In genomic region chr22:38953577-38954413, GRCh38 we compare ENCODE assay signal across 8 cellular contexts. TPM values are rescaled to one million over a fixed set of nuclear protein-coding genes. Genes with fewer than 3 reads are reported as not detected.
A peak's percentile ranks its signal among the peaks of the same experiment; 100 is the strongest.
DNase-seq lines count a peak whose midpoint lies in the region; ATAC-seq and TF ChIP-seq lines count a peak whose summit lies in the region.

No MANE protein-coding gene starts in this region.

- TF ChIP-seq CTCF in SK-N-SH (IDR thresholded peaks at IDR 0.05): no peak

- H2AFZ ChIP-seq in SK-N-SH (ENCODE audit: low read depth): no peak overlapping the region

- H3K9me3 ChIP-seq in SK-N-SH: no peaks in the 10 kb centered on the region

- H3K9ac ChIP-seq in SK-N-SH: no peak overlapping the region

- H3F3A ChIP-seq in SK-N-SH (replicated peaks; ENCODE audit: insufficient read depth): no peaks in the 10 kb centered on the region

- in situ Hi-C loops in KBM-7 (cut with MboI; ENCODE audit: low pct_unique_long_range_greater_than_20kb, low sequenced_read_pairs): no loop called here

- H3K4me3 Mint-ChIP-seq in natural killer cell treated with Interleukin-12 subunit alpha and Interleukin-12 subunit beta and Interleukin-15 and Interleukin-18, amount 100 ng/mL, for 72 hours: peak overlapping the region; percentile 67

- H3K36me3 Mint-ChIP-seq in natural killer cell treated with Interleukin-12 subunit alpha and Interleukin-12 subunit beta and Interleukin-15 and Interleukin-18, amount 100 ng/mL, for 72 hours: no peaks in the 10 kb centered on the region

- 42% methylated on average over 6 of the region's 15 CpGs for WGBS in SK-N-SH (ENCODE audit: low lambda C conversion rate)

- POLR2A ChIA-PET in SK-N-SH (lab: Yijun Ruan, JAX): no interaction called here

- H3K27me3 Mint-ChIP-seq in natural killer cell treated with Interleukin-12 subunit alpha and Interleukin-12 subunit beta and Interleukin-15 and Interleukin-18, amount 100 ng/mL, for 72 hours: peaks cover 9 to 10% of the 10 kb centered on the region in 2 donors

- H3K9me2 ChIP-seq in SK-N-SH: no peaks in the 10 kb centered on the region

- H3K9me3 Mint-ChIP-seq in natural killer cell treated with Interleukin-12 subunit alpha and Interleukin-12 subunit beta and Interleukin-15 and Interleukin-18, amount 100 ng/mL, for 72 hours: no peaks in the 10 kb centered on the region

- H4K20me1 ChIP-seq in SK-N-SH (ENCODE audit: insufficient read depth): no peaks in the 10 kb centered on the region

- H3K36me3 ChIP-seq in SK-N-SH (replicated peaks in 1 of 2; ENCODE audit: control insufficient read depth in 1 of 2, insufficient read depth in 2 of 2, low read length in 1 of 2): no peaks in the 10 kb centered on the region

- TF ChIP-seq EP300 in SK-N-SH (IDR thresholded peaks at IDR 0.05; ENCODE audit: borderline replicate concordance in 1 of 2, low read depth in 1 of 2, low read length in 1 of 2): no peak

- H3K27ac Mint-ChIP-seq in natural killer cell treated with Interleukin-12 subunit alpha and Interleukin-12 subunit beta and Interleukin-15 and Interleukin-18, amount 100 ng/mL, for 72 hours: peak overlapping the region; percentile 72 to 89

- no peak for TF ChIP-seq RAD21 in SK-N-SH (IDR thresholded peaks at IDR 0.05; ENCODE audit: low read length)

- H3K4me1 Mint-ChIP-seq in natural killer cell treated with Interleukin-12 subunit alpha and Interleukin-12 subunit beta and Interleukin-15 and Interleukin-18, amount 100 ng/mL, for 72 hours (ENCODE audit: low read depth in 2 of 2): peaks cover 27 to 62% of the 10 kb centered on the region in 2 donors

- H3K27me3 ChIP-seq in SK-N-SH (ENCODE audit: insufficient read depth): no peaks in the 10 kb centered on the region

- peak; percentile 81 for DNase-seq in activated naive CD4-positive, alpha-beta T cell treated with Interleukin-2 at 50 U/mL for 16 hours
- DNase-seq in activated naive CD4-positive, alpha-beta T cell (lab: John Stamatoyannopoulos, UW): no peak
- DNase-seq in activated CD8-positive, alpha-beta memory T cell treated with anti-CD3 and anti-CD28 coated beads, Interleukin-2, amount 50 U/mL, for 48 hours: peak; percentile 77
- peak; percentile 86 for DNase-seq in natural killer cell treated with Interleukin-12 subunit alpha and Interleukin-12 subunit beta and Interleukin-15 and Interleukin-18, amount 100 ng/mL, for 72 hours (ENCODE audit: low spot score)
- DNase-seq in SK-N-SH: no peak
- DNase-seq in KBM-7: no peak

- no peak overlapping the region for H3K4me2 ChIP-seq in SK-N-SH

- ATAC-seq in HG03521 (IDR thresholded peaks at IDR 0.05; ENCODE audit: unreplicated experiment) (peak; percentile 68), GM19397 (IDR thresholded peaks at IDR 0.05; ENCODE audit: unreplicated experiment) (no peak)
- peak; percentile 94 to 95 for ATAC-seq in natural killer cell treated with Interleukin-12 subunit alpha and Interleukin-12 subunit beta and Interleukin-15 and Interleukin-18, amount 100 ng/mL, for 72 hours

- no peaks in the 10 kb centered on the region for H3K79me2 ChIP-seq in SK-N-SH (ENCODE audit: insufficient read depth)

- H3K27ac ChIP-seq in SK-N-SH (ENCODE audit: low read depth in 2 of 2, low read length in 1 of 2): no peak overlapping the region

- H3K4me1 ChIP-seq in SK-N-SH (ENCODE audit: control insufficient read depth in 1 of 2, insufficient read depth in 2 of 2, low read depth in 1 of 2, low read length in 1 of 2): no peaks in the 10 kb centered on the region

- H3K4me3 ChIP-seq in SK-N-SH (ENCODE audit: low read depth in 2 of 2, low read length in 1 of 2): no peak overlapping the region

- CTCF ChIA-PET in SK-N-SH (lab: Yijun Ruan, JAX): interaction anchor here (1.0 kb wide), 1 partner anchor 52 kb away, joined by 3 read pairs; no protein-coding TSS in a partner anchor

TF ChIP-seq in SK-N-SH, 30 proteins besides CTCF, POLR2A, EP300 and RAD21:
- TF ChIP-seq FOXM1 (IDR thresholded peaks at IDR 0.05; ENCODE audit: low read depth): no peak
- TF ChIP-seq GATA2 (CRISPR knock-in tag; IDR thresholded peaks at IDR 0.05): no peak
- TF ChIP-seq USF2 (IDR thresholded peaks at IDR 0.05; ENCODE audit: borderline replicate concordance, low read depth, low read length): no peak
- no peak for TF ChIP-seq GABPA (IDR thresholded peaks at IDR 0.05; ENCODE audit: low read depth)
- no peak for TF ChIP-seq TCF12 (IDR thresholded peaks at IDR 0.05)
- TF ChIP-seq NRF1 (IDR thresholded peaks at IDR 0.05; ENCODE audit: low read depth, low read length): no peak
- no peak for TF ChIP-seq FOSL2 (IDR thresholded peaks at IDR 0.05; ENCODE audit: borderline replicate concordance, low read depth)
- TF ChIP-seq ZBTB33 (IDR thresholded peaks at IDR 0.05; ENCODE audit: borderline replicate concordance, low read depth): no peak
TF ChIP-seq in SK-N-SH: peak in this region for 0.

RNA-seq across cellular contexts. Expression of gene APOBEC3A, which starts 3.6 kb away (rescaled TPM):
- total RNA-seq in natural killer cell treated with Interleukin-12 subunit alpha and Interleukin-12 subunit beta and Interleukin-15 and Interleukin-18, amount 100 ng/mL, for 72 hours: 1 to 10 TPM in 1 of 2 donors, not detected in 1; 3.3 TPM
- not detected in 2 replicates for polyA plus RNA-seq in SK-N-SH (2012; rRNA removed)
- not detected in 2 replicates for polyA plus RNA-seq in SK-N-SH (2012; cell fraction: cytosol; rRNA removed)
- polyA plus RNA-seq in SK-N-SH (2012; cell fraction: nucleus; rRNA removed): not detected in 2 replicates

RNA-seq across cellular contexts. Expression of gene APOBEC3B, which starts 28.4 kb away (rescaled TPM):
- total RNA-seq in natural killer cell treated with Interleukin-12 subunit alpha and Interleukin-12 subunit beta and Interleukin-15 and Interleukin-18, amount 100 ng/mL, for 72 hours: 10 to 100 TPM in 1 of 2 donors, under 1 TPM in 1; 0.64 to 12.4 TPM
- polyA plus RNA-seq in SK-N-SH (2012; rRNA removed): not detected in 2 replicates
- polyA plus RNA-seq in SK-N-SH (2012; cell fraction: cytosol; rRNA removed): not detected in 2 replicates
- polyA plus RNA-seq in SK-N-SH (2012; cell fraction: nucleus; rRNA removed): not detected in 2 replicates

Comparison
In these comparisons a context has a peak if more than half of its experiments do, and no peak if none do; other contexts are left out.
1. DNase-seq: peak in activated naive CD4-positive, alpha-beta T cell treated with Interleukin-2 at 50 U/mL for 16 hours (single experiment), activated CD8-positive, alpha-beta memory T cell treated with anti-CD3 and anti-CD28 coated beads, Interleukin-2, amount 50 U/mL, for 48 hours (single experiment) and natural killer cell treated with Interleukin-12 subunit alpha and Interleukin-12 subunit beta and Interleukin-15 and Interleukin-18, amount 100 ng/mL, for 72 hours (single experiment); none in activated naive CD4-positive, alpha-beta T cell (0 of 4), SK-N-SH (single experiment) and KBM-7 (single experiment).